Comparison of ENCODE assay signal across 8 cellular contexts in the genomic region with DNA sequence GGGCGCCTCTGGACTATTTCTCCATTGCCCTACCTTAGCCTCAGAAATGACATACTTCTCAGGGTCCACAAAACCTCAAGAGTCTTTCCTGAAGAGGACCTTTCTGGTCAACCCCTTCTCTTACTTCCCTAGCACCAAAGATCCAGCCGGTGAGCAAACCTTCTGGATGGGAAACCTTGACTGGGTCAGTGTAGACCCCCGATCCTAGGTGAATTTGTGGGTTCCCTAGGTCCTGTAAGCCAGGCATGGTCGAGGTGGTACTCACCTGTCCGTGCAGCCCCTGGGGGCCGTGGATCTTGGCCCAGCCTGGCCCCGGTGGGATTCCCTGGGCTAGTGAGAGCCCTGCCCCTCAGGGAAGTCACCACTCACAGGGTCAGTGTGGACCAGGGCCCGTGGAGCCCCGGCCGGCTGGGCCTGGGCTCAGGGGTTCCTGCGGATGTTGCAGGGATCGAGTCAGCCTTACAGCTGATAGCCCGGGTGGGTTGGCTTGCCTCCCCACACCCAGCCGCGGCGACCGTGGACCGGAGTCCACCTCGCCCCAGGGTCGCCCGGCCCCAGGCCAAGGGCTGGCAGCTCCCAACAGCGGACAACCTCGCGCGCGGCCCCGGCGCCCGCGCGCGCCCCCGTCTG. TPM values are rescaled to one million over a fixed set of nuclear protein-coding genes. Genes with fewer than 3 reads are reported as not detected.
A peak's percentile ranks its signal among the peaks of the same experiment; 100 is the strongest.
DNase-seq lines count a peak whose midpoint lies in the region; ATAC-seq, FAIRE-seq and TF ChIP-seq lines count a peak whose summit lies in the region.

No MANE protein-coding gene starts in this region.

- H3K9ac ChIP-seq in K562 (ENCODE audit: insufficient read depth in 1 of 2, low read depth in 2 of 2, low read length in 2 of 2): peak overlapping the region; percentile 96 to 97

- DNase-seq in BE2C (no peak), K562 (ENCODE audit: extremely low read depth in 1 of 4, low spot score in 3 of 4) (peak in 3 of 4 experiments; percentile 66 to 73 (median 68)), left lobe of liver (ENCODE audit: low spot score) (peak; percentile 87), thoracic aorta (ENCODE audit: low spot score) (no peak), GM13977 (ENCODE audit: low spot score) (no peak), occipital lobe (lab: John Stamatoyannopoulos, UW) (no peak)

- peak overlapping the region; percentile 74 for H3K4me3 ChIP-seq in BE2C (ENCODE audit: low read depth, low read length)
- H3K4me3 ChIP-seq in K562: peak overlapping the region; percentile 90
- peak overlapping the region; percentile 91 for H3K4me3 ChIP-seq in thoracic aorta

- CTCF ChIA-PET in K562 (lab: Yijun Ruan, JAX; ENCODE audit: low intra/inter-chr PET ratio): no interaction called here

- H3K4me1 ChIP-seq in BE2C (peaks cover 7% of the 10 kb centered on the region), K562 (replicated peaks in 1 of 2; ENCODE audit: control insufficient read depth in 2 of 2, insufficient read depth in 2 of 2, low read length in 2 of 2) (peaks cover 13 to 16% of the 10 kb centered on the region in 2 experiments; a peak in 4 of 5 replicates), thoracic aorta (ENCODE audit: control insufficient read depth in 1 of 2, low read depth in 2 of 2) (peaks cover 13 to 32% of the 10 kb centered on the region in 2 donors)

- TF ChIP-seq CTCF in BE2C (IDR thresholded peaks at IDR 0.05; ENCODE audit: low read depth, low read length): no peak
- no peak for TF ChIP-seq CTCF in K562 (IDR thresholded peaks at IDR 0.05 in 2 of 3, conservative IDR thresholded peaks at IDR 0.05 in 1 of 3; ENCODE audit: insufficient read depth in 2 of 3, low read depth in 1 of 3, low read length in 3 of 3)
- TF ChIP-seq CTCF in thoracic aorta (IDR thresholded peaks at IDR 0.05): no peak
- no peak for TF ChIP-seq CTCF in GM13977 (IDR thresholded peaks at IDR 0.05; ENCODE audit: extremely low read depth, insufficient read depth, missing control alignments)

- BruUV-seq in K562 (replicated peaks; lab: Mats Ljungman, UMichigan): no TSS peak

- H3K36me3 ChIP-seq in BE2C (peaks cover 33% of the 10 kb centered on the region), K562 (ENCODE audit: control insufficient read depth, insufficient read depth, low read length) (peaks cover 61% of the 10 kb centered on the region), thoracic aorta (peaks cover 38% of the 10 kb centered on the region)

- in situ Hi-C loops in K562 (cut with MboI) (no loop called here), GM13977 (cut with MboI; ENCODE audit: low pct_unique_long_range_greater_than_20kb, low sequenced_read_pairs, unreplicated experiment) (no loop called here)

- ATAC-seq in GM19438 (IDR thresholded peaks at IDR 0.05; ENCODE audit: low read depth, unreplicated experiment) (peak; percentile 35), HG03460 (IDR thresholded peaks at IDR 0.05; ENCODE audit: unreplicated experiment) (peak; percentile 30), K562 (peak; percentile 62), left lobe of liver (peak; percentile 83), thoracic aorta (ENCODE audit: insufficient number of reproducible peaks, low FRiP score, low read depth) (peak; percentile 4)

- TF ChIP-seq POLR2A in K562 (conservative IDR thresholded peaks at IDR 0.05): no peak; the same call in 1 of the 2 replicates

- H3K27ac ChIP-seq in K562 (ENCODE audit: extremely low read depth, low read depth, low read length): peak overlapping the region; percentile 90
- H3K27ac ChIP-seq in thoracic aorta: peak overlapping the region; percentile 93 to 96

- WGBS in K562 (ENCODE audit: insufficient coverage, low coverage, missing lambda C conversion rate): 2% methylated on average over 21 of the region's 33 CpGs

- H3K4me2 ChIP-seq in K562 (ENCODE audit: insufficient read depth, low read length): peak overlapping the region; percentile 98

- H3K79me2 ChIP-seq in K562 (ENCODE audit: control insufficient read depth, insufficient read depth, low read length): peaks cover 52% of the 10 kb centered on the region

- H3K9me3 ChIP-seq in BE2C: no peaks in the 10 kb centered on the region
- no peaks in the 10 kb centered on the region for H3K9me3 ChIP-seq in K562 (replicated peaks; ENCODE audit: control insufficient read depth, insufficient read depth, low read depth, low read length)
- no peaks in the 10 kb centered on the region for H3K9me3 ChIP-seq in thoracic aorta

- no peaks in the 10 kb centered on the region for H3K9me1 ChIP-seq in K562 (ENCODE audit: control insufficient read depth, insufficient read depth, low read length)

- POLR2A ChIA-PET in K562 (lab: Yijun Ruan, JAX): interaction anchor here (0.6 to 2.1 kb wide), 6 partner anchors 9 to 60 kb away, joined by 3 to 12 read pairs (median 12); partner anchors contain the start of genes ABCB6, GLB1L and STK16

- TF ChIP-seq EP300 in K562 (IDR thresholded peaks at IDR 0.05; ENCODE audit: low read length): no peak

- no peaks in the 10 kb centered on the region for H3K27me3 ChIP-seq in BE2C
- H3K27me3 ChIP-seq in K562 (ENCODE audit: control insufficient read depth in 2 of 2, insufficient read depth in 2 of 2, low read length in 2 of 2): no peaks in the 10 kb centered on the region
- H3K27me3 ChIP-seq in thoracic aorta (replicated peaks; ENCODE audit: insufficient read depth): no peaks in the 10 kb centered on the region

- no peaks in the 10 kb centered on the region for H4K20me1 ChIP-seq in K562 (replicated peaks; ENCODE audit: control insufficient read depth, insufficient read depth, low read length)

- intact Hi-C loops in K562 (cut with micrococcal nuclease): loop anchor here (1.0 to 5.0 kb wide), 4 partner anchors 11 to 68 kb away; partner anchors contain the start of genes ABCB6, GLB1L, STK16 and ZFAND2B

- TF ChIP-seq RAD21 in K562 (CRISPR knock-in tag; conservative IDR thresholded peaks at IDR 0.05 in 1 of 2, IDR thresholded peaks at IDR 0.05 in 1 of 2): 0 out of 4 replicates have a peak, but pooled peaks of 1 of the 2 experiments have one; percentile 15

- FAIRE-seq in K562 (lab: Jason Lieb, UNC): no peak

- peak overlapping the region; percentile 91 for H2AFZ ChIP-seq in K562 (ENCODE audit: low read depth, low read length)

RNA-seq across cellular contexts. Expression of gene ATG9A, which starts 0.6 kb away (rescaled TPM):
- polyA plus RNA-seq in BE2C (2012; ENCODE audit: insufficient read depth, insufficient read length, low read depth): 137 TPM
- total RNA-seq in K562 (2011; cell fraction: chromatin; rRNA removed; ENCODE audit: low replicate concordance): 103 and 236 TPM in 2 replicates
- 186 and 188 TPM in 2 replicates for total RNA-seq in K562 (2011; cell fraction: nucleolus; rRNA removed)
- total RNA-seq in K562 (2011; cell fraction: nucleoplasm; rRNA removed): 134 and 137 TPM in 2 replicates
- total RNA-seq in K562 (2014; rRNA removed) (23.5 and 36.3 TPM in 2 replicates), K562 (2014; rRNA removed; fragmentation: Illumina TruSeq; extraction: Trizol) (21.0 and 21.9 TPM in 2 replicates), K562 (2015; rRNA removed; fragmentation: Illumina TruSeq; extraction: Trizol) (13.9 and 19.3 TPM in 2 replicates), K562 (2021) (47.9 and 54.5 TPM in 2 replicates), left lobe of liver (45.8 TPM), thoracic aorta (10 to 100 TPM; 39.4 to 60.4 TPM), occipital lobe (24.5 TPM)
- polyA plus RNA-seq in K562 (2011; rRNA removed) (65.6 and 83.0 TPM in 2 replicates), K562 (2014; fragmentation: Illumina TruSeq; extraction: Trizol) (38.7 and 40.7 TPM in 2 replicates), K562 (2014; fragmentation: Nextera tagmentation; extraction: Ambion mirVana) (under 1 TPM; 0.25 to 0.60 TPM), K562 (2014; rRNA removed) (23.4 and 35.3 TPM in 2 replicates)
- 74.6 and 91.3 TPM in 2 replicates for polyA plus RNA-seq in K562 (2011; cell fraction: cytosol; rRNA removed)
- 134 and 138 TPM in 2 replicates for polyA plus RNA-seq in K562 (2011; cell fraction: nucleus; rRNA removed)
- polyA plus RNA-seq in K562 (2012): 32.0 and 41.1 TPM in 2 replicates
- polyA minus RNA-seq in K562 (2011; rRNA and poly(A)+ RNA removed): 62.1 and 74.2 TPM in 2 replicates
- 54.0 and 62.6 TPM in 2 replicates for polyA minus RNA-seq in K562 (2011; cell fraction: cytosol; rRNA and poly(A)+ RNA removed)
- polyA minus RNA-seq in K562 (2011; cell fraction: nucleus; rRNA and poly(A)+ RNA removed): 43.6 and 60.1 TPM in 2 replicates

RNA-seq across cellular contexts. Expression of gene ANKZF1, which starts 0.7 kb away (rescaled TPM):
- polyA plus RNA-seq in BE2C (2012; ENCODE audit: insufficient read depth, insufficient read length, low read depth): 67.7 TPM
- total RNA-seq in K562 (2011; cell fraction: chromatin; rRNA removed; ENCODE audit: low replicate concordance): 371 and 457 TPM in 2 replicates
- total RNA-seq in K562 (2011; cell fraction: nucleolus; rRNA removed): 226 and 229 TPM in 2 replicates
- total RNA-seq in K562 (2011; cell fraction: nucleoplasm; rRNA removed): 275 and 286 TPM in 2 replicates
- 40.7 and 41.5 TPM in 2 replicates for total RNA-seq in K562 (2014; rRNA removed)
- total RNA-seq in K562 (2014; rRNA removed; fragmentation: Illumina TruSeq; extraction: Trizol): 22.5 and 26.3 TPM in 2 replicates
- 21.6 and 21.8 TPM in 2 replicates for total RNA-seq in K562 (2015; rRNA removed; fragmentation: Illumina TruSeq; extraction: Trizol)
- total RNA-seq in K562 (2021): 36.3 and 43.5 TPM in 2 replicates
- polyA plus RNA-seq in K562 (2011; rRNA removed): 47.0 and 86.3 TPM in 2 replicates
- polyA plus RNA-seq in K562 (2011; cell fraction: cytosol; rRNA removed): 23.4 and 30.6 TPM in 2 replicates
- 325 and 530 TPM in 2 replicates for polyA plus RNA-seq in K562 (2011; cell fraction: nucleus; rRNA removed)
- polyA plus RNA-seq in K562 (2012): 24.3 and 51.1 TPM in 2 replicates
- 29.2 and 31.0 TPM in 2 replicates for polyA plus RNA-seq in K562 (2014; fragmentation: Illumina TruSeq; extraction: Trizol)
- polyA plus RNA-seq in K562 (2014; fragmentation: Nextera tagmentation; extraction: Ambion mirVana): 1 to 10 TPM; 3.1 to 3.9 TPM
- 49.0 and 60.6 TPM in 2 replicates for polyA plus RNA-seq in K562 (2014; rRNA removed)
- polyA minus RNA-seq in K562 (2011; rRNA and poly(A)+ RNA removed): 28.8 and 55.2 TPM in 2 replicates
- 16.7 and 20.6 TPM in 2 replicates for polyA minus RNA-seq in K562 (2011; cell fraction: cytosol; rRNA and poly(A)+ RNA removed)
- polyA minus RNA-seq in K562 (2011; cell fraction: nucleus; rRNA and poly(A)+ RNA removed): 81.3 and 167 TPM in 2 replicates
- total RNA-seq in left lobe of liver: 22.1 TPM
- 10 to 100 TPM; 69.7 to 72.6 TPM for total RNA-seq in thoracic aorta
- 40.4 TPM for total RNA-seq in occipital lobe

RNA-seq across cellular contexts. Expression of gene ABCB6, which starts 10.1 kb away (rescaled TPM):
- polyA plus RNA-seq in BE2C (2012; ENCODE audit: insufficient read depth, insufficient read length, low read depth): 69.9 TPM
- 152 and 339 TPM in 2 replicates for total RNA-seq in K562 (2011; cell fraction: chromatin; rRNA removed; ENCODE audit: low replicate concordance)
- total RNA-seq in K562 (2011; cell fraction: nucleolus; rRNA removed): 206 and 213 TPM in 2 replicates
- 157 and 183 TPM in 2 replicates for total RNA-seq in K562 (2011; cell fraction: nucleoplasm; rRNA removed)
- 19.1 and 25.7 TPM in 2 replicates for total RNA-seq in K562 (2014; rRNA removed)
- total RNA-seq in K562 (2014; rRNA removed; fragmentation: Illumina TruSeq; extraction: Trizol): 15.2 and 16.8 TPM in 2 replicates
- 11.9 and 12.0 TPM in 2 replicates for total RNA-seq in K562 (2015; rRNA removed; fragmentation: Illumina TruSeq; extraction: Trizol)
- 29.2 and 31.6 TPM in 2 replicates for total RNA-seq in K562 (2021)
- polyA plus RNA-seq in K562 (2011; rRNA removed): 21.0 and 45.8 TPM in 2 replicates
- polyA plus RNA-seq in K562 (2011; cell fraction: cytosol; rRNA removed): 13.5 and 17.7 TPM in 2 replicates
- polyA plus RNA-seq in K562 (2011; cell fraction: nucleus; rRNA removed): 163 and 210 TPM in 2 replicates
- polyA plus RNA-seq in K562 (2012): 20.2 and 32.7 TPM in 2 replicates
- 26.6 and 29.8 TPM in 2 replicates for polyA plus RNA-seq in K562 (2014; fragmentation: Illumina TruSeq; extraction: Trizol)
- polyA plus RNA-seq in K562 (2014; fragmentation: Nextera tagmentation; extraction: Ambion mirVana): 1 to 10 TPM; 3.7 to 8.1 TPM
- 13.6 and 15.1 TPM in 2 replicates for polyA plus RNA-seq in K562 (2014; rRNA removed)
- polyA minus RNA-seq in K562 (2011; rRNA and poly(A)+ RNA removed): 29.0 and 38.1 TPM in 2 replicates
- polyA minus RNA-seq in K562 (2011; cell fraction: cytosol; rRNA and poly(A)+ RNA removed): 13.9 and 14.4 TPM in 2 replicates
- polyA minus RNA-seq in K562 (2011; cell fraction: nucleus; rRNA and poly(A)+ RNA removed): 39.6 and 54.3 TPM in 2 replicates
- total RNA-seq in left lobe of liver: 53.5 TPM
- total RNA-seq in thoracic aorta: 10 to 100 TPM; 12.7 to 26.0 TPM
- 32.0 TPM for total RNA-seq in occipital lobe

RNA-seq across cellular contexts. Expression of gene GLB1L, which starts 16.4 kb away (rescaled TPM):
- polyA plus RNA-seq in BE2C (2012; ENCODE audit: insufficient read depth, insufficient read length, low read depth): 9.1 TPM
- 9.2 and 12.3 TPM in 2 replicates for total RNA-seq in K562 (2011; cell fraction: chromatin; rRNA removed; ENCODE audit: low replicate concordance)
- 6.4 and 8.3 TPM in 2 replicates for total RNA-seq in K562 (2011; cell fraction: nucleolus; rRNA removed)
- total RNA-seq in K562 (2011; cell fraction: nucleoplasm; rRNA removed): 4.4 and 8.7 TPM in 2 replicates
- total RNA-seq in K562 (2014; rRNA removed) (2.2 and 3.4 TPM in 2 replicates), K562 (2014; rRNA removed; fragmentation: Illumina TruSeq; extraction: Trizol) (2.5 and 2.6 TPM in 2 replicates), K562 (2015; rRNA removed; fragmentation: Illumina TruSeq; extraction: Trizol) (2.2 and 3.2 TPM in 2 replicates), K562 (2021) (2.7 and 3.6 TPM in 2 replicates), left lobe of liver (3.1 TPM), thoracic aorta (10 to 100 TPM in 1 of 2 donors, 1 to 10 TPM in 1; 9.1 to 13.7 TPM), occipital lobe (2.7 TPM)
- polyA plus RNA-seq in K562 (2011; rRNA removed) (1.8 and 2.9 TPM in 2 replicates), K562 (2014; fragmentation: Illumina TruSeq; extraction: Trizol) (2.8 and 4.0 TPM in 2 replicates), K562 (2014; fragmentation: Nextera tagmentation; extraction: Ambion mirVana) (under 1 TPM; 0.42 to 0.59 TPM), K562 (2014; rRNA removed) (2.8 and 4.4 TPM in 2 replicates)
- polyA plus RNA-seq in K562 (2011; cell fraction: cytosol; rRNA removed): 1.9 and 2.5 TPM in 2 replicates
- 4.8 and 4.9 TPM in 2 replicates for polyA plus RNA-seq in K562 (2011; cell fraction: nucleus; rRNA removed)
- 2.2 and 4.1 TPM in 2 replicates for polyA plus RNA-seq in K562 (2012)
- 1.8 and 2.1 TPM in 2 replicates for polyA minus RNA-seq in K562 (2011; rRNA and poly(A)+ RNA removed)
- polyA minus RNA-seq in K562 (2011; cell fraction: cytosol; rRNA and poly(A)+ RNA removed): 0.95 and 1.4 TPM in 2 replicates
- polyA minus RNA-seq in K562 (2011; cell fraction: nucleus; rRNA and poly(A)+ RNA removed): 2.7 and 3.6 TPM in 2 replicates

RNA-seq across cellular contexts. Expression of gene STK16, which starts 16.4 kb away (rescaled TPM):
- 130 TPM for polyA plus RNA-seq in BE2C (2012; ENCODE audit: insufficient read depth, insufficient read length, low read depth)
- total RNA-seq in K562 (2011; cell fraction: chromatin; rRNA removed; ENCODE audit: low replicate concordance): 42.8 and 94.2 TPM in 2 replicates
- total RNA-seq in K562 (2011; cell fraction: nucleolus; rRNA removed): 52.6 and 59.7 TPM in 2 replicates
- total RNA-seq in K562 (2011; cell fraction: nucleoplasm; rRNA removed): 43.8 and 46.6 TPM in 2 replicates
- total RNA-seq in K562 (2014; rRNA removed) (5.4 and 9.9 TPM in 2 replicates), K562 (2014; rRNA removed; fragmentation: Illumina TruSeq; extraction: Trizol) (13.1 and 17.8 TPM in 2 replicates), K562 (2015; rRNA removed; fragmentation: Illumina TruSeq; extraction: Trizol) (16.4 and 16.9 TPM in 2 replicates), K562 (2021) (18.2 and 19.8 TPM in 2 replicates), left lobe of liver (24.4 TPM), thoracic aorta (10 to 100 TPM; 10.7 to 11.7 TPM), occipital lobe (15.4 TPM)
- polyA plus RNA-seq in K562 (2011; rRNA removed) (34.6 and 41.4 TPM in 2 replicates), K562 (2014; fragmentation: Illumina TruSeq; extraction: Trizol) (33.8 and 36.2 TPM in 2 replicates), K562 (2014; fragmentation: Nextera tagmentation; extraction: Ambion mirVana) (10 to 100 TPM in 1 of 2 experiments, 1 to 10 TPM in 1; 5.6 to 12.9 TPM), K562 (2014; rRNA removed) (21.0 and 24.6 TPM in 2 replicates)
- polyA plus RNA-seq in K562 (2011; cell fraction: cytosol; rRNA removed): 57.6 and 64.0 TPM in 2 replicates
- 72.9 and 74.0 TPM in 2 replicates for polyA plus RNA-seq in K562 (2011; cell fraction: nucleus; rRNA removed)
- 17.4 and 29.3 TPM in 2 replicates for polyA plus RNA-seq in K562 (2012)
- polyA minus RNA-seq in K562 (2011; rRNA and poly(A)+ RNA removed): 26.1 and 28.4 TPM in 2 replicates
- polyA minus RNA-seq in K562 (2011; cell fraction: cytosol; rRNA and poly(A)+ RNA removed): 12.9 and 18.8 TPM in 2 replicates
- 40.4 and 52.2 TPM in 2 replicates for polyA minus RNA-seq in K562 (2011; cell fraction: nucleus; rRNA and poly(A)+ RNA removed)

Comparison
In these comparisons a context has a peak if more than half of its experiments do, and no peak if none do; other contexts are left out.
1. DNase-seq: peak in K562 (3 of 4) and left lobe of liver (single experiment); none in BE2C (single experiment), thoracic aorta (single experiment), GM13977 (single experiment) and occipital lobe (single experiment).
2. ATAC-seq: peak in every context shown above with its lines; median percentile 83 in left lobe of liver; 62 in K562; 35 in GM19438; 30 in HG03460; 4 in thoracic aorta.
3. Peak in every context shown above with its lines, with median percentiles within 50 percentile points of each other: H3K4me3 ChIP-seq.